8 cellular contexts compared by ENCODE assay signal in the genomic region with DNA sequence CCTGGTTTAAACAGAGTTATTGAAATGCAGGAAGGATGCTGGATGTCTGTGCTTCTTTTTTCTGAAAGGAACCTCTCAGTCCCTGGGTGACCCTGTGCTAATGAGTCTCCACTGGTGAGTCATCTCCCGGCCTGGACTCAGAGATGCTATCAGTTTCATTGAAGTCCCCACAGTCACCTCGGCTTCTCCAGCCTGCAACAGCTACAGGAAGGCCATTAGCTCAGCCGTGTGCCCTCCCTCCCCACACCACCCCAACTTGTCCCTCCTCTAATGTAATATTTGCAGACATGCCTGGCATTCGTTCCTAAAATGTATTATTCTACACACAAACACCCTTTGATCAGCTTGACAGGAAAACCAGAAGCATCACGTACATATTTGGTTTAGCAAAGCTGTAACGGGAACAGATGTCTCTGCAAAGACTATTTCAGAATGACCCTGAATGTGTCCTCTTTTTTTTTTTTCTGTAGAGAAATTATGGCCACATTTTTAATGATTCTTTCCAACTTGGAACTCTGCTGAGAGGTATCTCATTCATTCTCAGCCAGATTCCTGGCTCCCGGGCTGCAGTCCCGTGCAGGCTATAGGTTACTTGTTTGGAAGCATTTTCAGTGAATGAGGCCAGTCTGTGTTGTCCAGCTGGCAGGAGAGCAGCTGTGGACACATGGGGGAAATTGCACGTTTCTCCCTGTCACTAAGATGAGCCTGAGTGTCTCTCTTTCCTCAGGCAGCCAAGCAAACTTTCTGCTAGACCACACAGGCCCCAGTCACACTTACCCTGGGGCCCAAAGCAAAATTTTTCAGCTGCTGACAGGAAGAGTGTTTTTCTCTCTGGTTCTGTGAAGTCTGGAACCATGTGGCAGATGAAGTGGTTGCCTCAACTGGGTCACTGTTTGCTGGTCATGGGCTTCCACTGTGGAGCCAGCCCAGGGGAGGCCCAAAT.
A peak's percentile ranks its signal among the peaks of the same experiment; 100 is the strongest.
DNase-seq lines count a peak whose midpoint lies in the region; ATAC-seq and TF ChIP-seq lines count a peak whose summit lies in the region.

No MANE protein-coding gene starts in this region.

- no peaks in the 10 kb centered on the region for H3K9me3 ChIP-seq in upper lobe of right lung

- H3K4me1 ChIP-seq in upper lobe of right lung: peaks cover 22% of the 10 kb centered on the region

- no peak for TF ChIP-seq CTCF in upper lobe of right lung (IDR thresholded peaks at IDR 0.05)

- H3K27ac ChIP-seq in upper lobe of right lung: no peak overlapping the region

- H3K27me3 ChIP-seq in upper lobe of right lung: no peaks in the 10 kb centered on the region

- ATAC-seq in GM18505 (IDR thresholded peaks at IDR 0.05; ENCODE audit: unreplicated experiment): peak; percentile 83
- ATAC-seq in HG02798 (IDR thresholded peaks at IDR 0.05; ENCODE audit: poor library complexity, unreplicated experiment): peak; percentile 68
- ATAC-seq in upper lobe of right lung: peak; percentile 77

- no peaks in the 10 kb centered on the region for H3K36me3 ChIP-seq in upper lobe of right lung

- DNase-seq in AG08395 (ENCODE audit: low spot score) (peak; percentile 87), NCI-H2227 treated with DMSO at 0.1 percent for 48 hours (lab: John Stamatoyannopoulos, UW) (peak; percentile 23), amniotic stem cell (lab: John Stamatoyannopoulos, UW) (peak; percentile 68), kidney tubule cell (ENCODE audit: low spot score) (peak; percentile 65), upper lobe of right lung (no peak), hippocampal formation (lab: John Stamatoyannopoulos, UW) (no peak)

- intact Hi-C loops in upper lobe of right lung (cut with DNase I): no loop called here

- H3K4me3 ChIP-seq in upper lobe of right lung: no peak overlapping the region

- no peak for TF ChIP-seq POLR2A in GM18505 (IDR thresholded peaks at IDR 0.05; ENCODE audit: borderline replicate concordance, extremely low read depth, insufficient read depth, insufficient read length)

Comparison
In these comparisons a context has a peak if more than half of its experiments do, and no peak if none do; other contexts are left out.
1. DNase-seq: peak in AG08395 (single experiment), NCI-H2227 treated with DMSO at 0.1 percent for 48 hours (single experiment), amniotic stem cell (single experiment) and kidney tubule cell (single experiment); none in upper lobe of right lung (single experiment) and hippocampal formation (0 of 2).
2. Peak in every context shown above with its lines, with median percentiles within 50 percentile points of each other: ATAC-seq.